Comparison of ENCODE assay signal across 2 cellular contexts in genomic region chr11:11972148-11972547, GRCh38.
TF ChIP-seq lines count a peak whose summit lies in the region.

No MANE protein-coding gene starts in this region.

TF ChIP-seq in SK-N-SH, 30 proteins besides CTCF, POLR2A, EP300 and RAD21 (continued from another document):
- TF ChIP-seq RCOR1 (IDR thresholded peaks at IDR 0.05; ENCODE audit: low read length) (no peak), EZH2phosphoT487 (IDR thresholded peaks at IDR 0.05; ENCODE audit: borderline replicate concordance, low read depth) (no peak), FOXM1 (IDR thresholded peaks at IDR 0.05; ENCODE audit: low read depth) (no peak), MAX (IDR thresholded peaks at IDR 0.05; ENCODE audit: low read depth) (no peak)

TF ChIP-seq in SK-N-SH treated with all-trans-retinoic acid at 6 μM for 48 hours, 23 proteins besides CTCF, POLR2A, EP300 and RAD21 (continued from another document):
- TF ChIP-seq TSHZ2 (CRISPR knock-in tag; IDR thresholded peaks at IDR 0.05) (no peak), ZNF70 (CRISPR knock-in tag; IDR thresholded peaks at IDR 0.05) (no peak)
